Comparison of ENCODE assay signal across 1 cellular context in the genomic region with DNA sequence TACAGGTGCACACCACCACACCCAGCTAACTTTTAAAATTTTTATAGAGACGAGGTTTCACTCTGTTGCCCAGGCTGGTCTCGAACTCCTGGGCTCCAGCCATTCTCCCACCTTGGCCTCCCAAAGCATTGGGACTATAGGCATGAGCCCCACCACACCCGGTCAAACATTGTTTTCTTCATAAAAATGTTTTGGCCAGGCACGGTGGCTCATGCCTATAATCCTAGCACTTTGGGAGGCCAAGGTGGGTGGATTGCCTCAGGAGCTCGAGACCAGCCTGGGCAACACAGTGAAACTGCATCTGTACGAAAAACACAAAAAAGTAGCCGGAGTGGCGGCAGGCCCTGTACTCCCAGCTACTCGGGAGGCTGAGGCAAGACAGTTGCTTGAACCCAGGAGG.
A peak's percentile ranks its signal among the peaks of the same experiment; 100 is the strongest.
TF ChIP-seq lines count a peak whose summit lies in the region.

No MANE protein-coding gene starts in this region.

TF ChIP-seq in HepG2, 621 proteins besides CTCF, POLR2A, EP300 and RAD21:
- TF ChIP-seq ZNF460 (CRISPR knock-in tag; IDR thresholded peaks at IDR 0.05; ENCODE audit: borderline replicate concordance), result peak; percentile 71
- no peak for TF ChIP-seq BCL6 (CRISPR knock-in tag; IDR thresholded peaks at IDR 0.05)
TF ChIP-seq in HepG2: peak in this region for 1.
